26 cellular contexts compared by ENCODE assay signal in the genomic region with DNA sequence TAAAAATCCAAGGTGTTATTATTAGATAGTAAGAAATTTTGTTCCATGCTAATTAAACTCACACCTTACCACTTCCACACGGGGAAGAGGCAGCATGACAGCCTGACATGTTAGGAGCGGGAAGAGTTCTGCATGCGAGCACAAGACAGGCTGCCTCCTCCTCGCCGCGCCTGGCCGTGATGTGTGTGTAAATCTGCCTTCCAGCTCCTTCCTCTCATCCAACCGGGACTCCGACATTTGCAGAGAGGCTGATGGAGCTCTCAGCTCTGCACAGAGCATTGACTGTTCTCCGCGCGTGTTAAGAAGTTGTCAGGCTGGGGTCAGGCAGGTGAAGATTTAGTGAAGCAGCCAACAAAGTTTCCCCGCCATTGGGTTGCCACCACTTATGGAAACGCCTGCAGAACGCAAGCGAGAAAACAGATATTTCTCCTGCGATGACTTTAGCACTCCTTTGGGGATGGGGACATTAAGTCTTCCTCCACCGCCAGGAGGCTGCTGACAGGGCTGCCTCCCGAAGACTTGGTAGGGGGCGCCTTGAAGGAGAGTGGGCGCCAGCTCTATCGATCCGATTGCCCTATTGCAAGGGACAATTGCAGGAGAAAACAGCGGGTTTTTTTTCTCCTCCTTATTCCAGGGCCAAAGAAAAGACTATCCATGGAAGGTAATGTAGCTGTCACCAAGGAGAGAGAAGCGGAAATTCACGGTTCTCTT.
"Had no signal": no experiment of that assay in that cellular context is flagged by ENCODE, and none has a peak within 500 bp of the region (broad histone marks: within the 10 kb centered on the region; RNA-seq: fewer than 3 reads in every experiment).

No MANE protein-coding gene starts in this region.

- H3K4me3 ChIP-seq: gastroesophageal sphincter, heart right ventricle, lower lobe of right lung, smooth muscle cell, suprapubic skin, transverse colon, upper lobe of right lung, uterus had no signal

- H3K36me3 ChIP-seq: gastroesophageal sphincter, heart right ventricle, lower lobe of right lung, neutrophil, suprapubic skin, transverse colon, upper lobe of right lung, uterus had no signal

- H3K9ac ChIP-seq: parathyroid adenoma had no signal

- H3K4me1 ChIP-seq: foreskin keratinocyte, gastroesophageal sphincter, heart right ventricle, lower lobe of right lung, parathyroid adenoma, suprapubic skin, transverse colon, upper lobe of right lung, uterus had no signal

- H3K36me3 Mint-ChIP-seq: natural killer cell had no signal

- H3K4me3 Mint-ChIP-seq: effector memory CD8-positive, alpha-beta T cell; natural killer cell; neural crest cell; stimulated activated naive CD8-positive, alpha-beta T cell treated with anti-CD3 and anti-CD28 coated beads, Interleukin-15, amount 100 ng/mL, for 72 hours had no signal

- H3K9me3 Mint-ChIP-seq: neural crest cell had no signal

- H3K27ac Mint-ChIP-seq: effector memory CD8-positive, alpha-beta T cell; natural killer cell; progenitor cell of endocrine pancreas had no signal

- ATAC-seq: effector memory CD8-positive, alpha-beta T cell; foreskin keratinocyte; gastroesophageal sphincter; heart right ventricle; left colon; left ventricle myocardium superior; lower lobe of right lung; natural killer cell; sciatic nerve; stimulated activated naive CD8-positive, alpha-beta T cell treated with anti-CD3 and anti-CD28 coated beads, Interleukin-15, amount 100 ng/mL, for 72 hours; upper lobe of right lung had no signal

- H3K79me2 ChIP-seq: parathyroid adenoma had no signal

- H3K27me3 Mint-ChIP-seq: stimulated activated naive CD8-positive, alpha-beta T cell treated with anti-CD3 and anti-CD28 coated beads, Interleukin-15, amount 100 ng/mL, for 72 hours had no signal

- H2AFZ ChIP-seq: parathyroid adenoma had no signal

- H3K4me1 Mint-ChIP-seq: natural killer cell; neural crest cell; stimulated activated naive CD8-positive, alpha-beta T cell treated with anti-CD3 and anti-CD28 coated beads, Interleukin-15, amount 100 ng/mL, for 72 hours had no signal

- DNase-seq: cortex of kidney; effector memory CD8-positive, alpha-beta T cell; foreskin keratinocyte; heart right ventricle; hippocampal formation; left colon; left ventricle myocardium superior; lower lobe of right lung; natural killer cell; stimulated activated CD4-positive, alpha-beta T cell treated with anti-CD3 and anti-CD28 coated beads, Interleukin-12 subunit alpha, Interleukin-12 subunit beta, amount 100 ng/mL, for 4 hours; stimulated activated CD4-positive, alpha-beta T cell treated with anti-CD3 and anti-CD28 coated beads, Interleukin-1b, Interleukin-23, amount 100 ng/mL, for 48 hours; stimulated activated CD4-positive, alpha-beta T cell treated with anti-CD3 and anti-CD28 coated beads, Interleukin-4, amount 100 ng/mL, for 1 hour; stimulated activated CD8-positive, alpha-beta memory T cell treated with anti-CD3 and anti-CD28 coated beads, Interleukin-4, amount 100 ng/mL, for 48 hours; stimulated activated naive CD4-positive, alpha-beta T cell; stimulated activated naive CD8-positive, alpha-beta T cell treated with anti-CD3 and anti-CD28 coated beads, Interleukin-15, amount 100 ng/mL, for 72 hours; transverse colon; upper lobe of right lung; uterus had no signal

- H3K9me3 ChIP-seq: neutrophil, suprapubic skin, transverse colon, upper lobe of right lung, uterus had no signal

- H3K27ac ChIP-seq: foreskin keratinocyte, gastroesophageal sphincter, heart right ventricle, lower lobe of right lung, neutrophil, parathyroid adenoma, suprapubic skin, transverse colon, upper lobe of right lung, uterus had no signal

- H3K27me3 ChIP-seq: foreskin keratinocyte, gastroesophageal sphincter, neutrophil, suprapubic skin, transverse colon, upper lobe of right lung, uterus had no signal

- H3K4me2 ChIP-seq: smooth muscle cell had no signal
